20 cellular contexts compared by ENCODE assay signal in genomic region chr2:209644842-209645241, GRCh38.
DNase-seq lines count a peak whose midpoint lies in the region; ATAC-seq, FAIRE-seq and TF ChIP-seq lines count a peak whose summit lies in the region.
"Had no signal": no experiment of that assay in that cellular context is flagged by ENCODE, and none has a peak within 500 bp of the region (broad histone marks: within the 10 kb centered on the region; RNA-seq: fewer than 3 reads in every experiment).

No MANE protein-coding gene starts in this region.

- intact Hi-C loops in pancreas (cut with DNase I), result no loop called here

- no peak for TF ChIP-seq EP300 in upper lobe of left lung (IDR thresholded peaks at IDR 0.05)

- H3K4me1 ChIP-seq in pancreas, result peaks cover 0 to 9% (median 8%) of the 10 kb centered on the region in 3 donors
- H3K4me1 ChIP-seq in upper lobe of left lung, result no peaks in the 10 kb centered on the region
- H3K4me1 ChIP-seq: A549; BLaER1 treated with 17β-estradiol and CSF1 and Interleukin-3, amounts not matched to agents 10 nM and 100 nM; Caco-2 had no signal

- ATAC-seq in pancreas, result peak in 3 of 4 donors; percentile 12 to 81 (median 51)
- ATAC-seq in upper lobe of left lung (ENCODE audit: low FRiP score in 2 of 2), result no peak
- ATAC-seq: A549; CD8-positive, alpha-beta T cell had no signal

- TF ChIP-seq POLR2A in upper lobe of left lung (IDR thresholded peaks at IDR 0.05), result no peak

- H3K36me3 ChIP-seq in pancreas (no peaks in the 10 kb centered on the region), upper lobe of left lung (no peaks in the 10 kb centered on the region)
- H3K36me3 ChIP-seq: BLaER1 treated with 17β-estradiol and CSF1 and Interleukin-3, amounts not matched to agents 10 nM and 100 nM had no signal

- peak; percentile 11 for DNase-seq in RPMI7951 (ENCODE audit: low read depth)
- peak; percentile 31 for DNase-seq in dedifferentiated amniotic fluid mesenchymal stem cell (ENCODE audit: extremely low spot score)
- DNase-seq in pancreas, result no peak
- DNase-seq in upper lobe of left lung, result no peak
- no peak for DNase-seq in A172 (ENCODE audit: low spot score)
- no peak for DNase-seq in NCI-H1417 (lab: John Stamatoyannopoulos, UW)
- DNase-seq: 8988T; AML-193; Caco-2; Calu3; CD4-positive, alpha-beta T cell; CD8-positive, alpha-beta T cell; DMS79 treated with DMSO at 0.1 percent for 48 hours; GF-D8 had no signal

- H3K27me3 ChIP-seq in pancreas (no peaks in the 10 kb centered on the region), upper lobe of left lung (no peaks in the 10 kb centered on the region)
- H3K27me3 ChIP-seq: BLaER1 treated with 17β-estradiol and CSF1 and Interleukin-3, amounts not matched to agents 10 nM and 100 nM had no signal

- H3K9me3 ChIP-seq in pancreas (no peaks in the 10 kb centered on the region), upper lobe of left lung (no peaks in the 10 kb centered on the region)
- H3K9me3 ChIP-seq: A549; BLaER1 treated with 17β-estradiol and CSF1 and Interleukin-3, amounts not matched to agents 10 nM and 100 nM; Caco-2 had no signal

- TF ChIP-seq CTCF in pancreas (IDR thresholded peaks at IDR 0.05) (no peak), upper lobe of left lung (IDR thresholded peaks at IDR 0.05) (no peak)

- H3K27ac ChIP-seq in pancreas (no peak overlapping the region), upper lobe of left lung (no peak overlapping the region)
- H3K27ac ChIP-seq: A549; BLaER1 treated with 17β-estradiol and CSF1 and Interleukin-3, amounts not matched to agents 10 nM and 100 nM; C4-2B had no signal

- H3K4me3 ChIP-seq in pancreas (no peak overlapping the region), upper lobe of left lung (no peak overlapping the region)
- H3K4me3 ChIP-seq: A549; BLaER1 treated with 17β-estradiol and CSF1 and Interleukin-3, amounts not matched to agents 10 nM and 100 nM had no signal

- FAIRE-seq in pancreas (lab: Jason Lieb, UNC), result no peak
- FAIRE-seq: A549, D721Med, GM12891, GM19239 had no signal

Comparison
In these comparisons a context has a peak if more than half of its experiments do, and no peak if none do; other contexts are left out.
1. DNase-seq: peak in RPMI7951 (single experiment) and dedifferentiated amniotic fluid mesenchymal stem cell (single experiment); none in pancreas (0 of 6), upper lobe of left lung (0 of 2), A172 (single experiment) and NCI-H1417 (0 of 3).
2. ATAC-seq: peak in pancreas (3 of 4); none in upper lobe of left lung (0 of 2).